8 cellular contexts compared by ENCODE assay signal in genomic region chr12:107320929-107321618, GRCh38.
A peak's percentile ranks its signal among the peaks of the same experiment; 100 is the strongest.
DNase-seq lines count a peak whose midpoint lies in the region; ATAC-seq and TF ChIP-seq lines count a peak whose summit lies in the region.

No MANE protein-coding gene starts in this region.

- no peaks in the 10 kb centered on the region for H3K9me3 ChIP-seq in subcutaneous abdominal adipose tissue (ENCODE audit: control insufficient read depth in 5 of 5, low read length in 5 of 5)

- intact Hi-C loops in natural killer cell (cut with micrococcal nuclease), result loop anchor here (1.0 to 10.0 kb wide), 3 partner anchors 12 to 284 kb away; no protein-coding TSS in a partner anchor

- ATAC-seq in effector memory CD8-positive, alpha-beta T cell (replicated peaks), result peak; percentile 30
- peak; percentile 7 to 28 (median 9) for ATAC-seq in natural killer cell
- ATAC-seq in GM21381 (IDR thresholded peaks at IDR 0.05; ENCODE audit: unreplicated experiment), result no peak

- peak overlapping the region; percentile 96 to 97 for H3K4me3 Mint-ChIP-seq in effector memory CD8-positive, alpha-beta T cell
- peak overlapping the region; percentile 92 for H3K4me3 Mint-ChIP-seq in natural killer cell

- peaks cover 20% of the 10 kb centered on the region for H3K36me3 Mint-ChIP-seq in effector memory CD8-positive, alpha-beta T cell (ENCODE audit: insufficient read depth)
- H3K36me3 Mint-ChIP-seq in natural killer cell, result no peaks in the 10 kb centered on the region

- H3K9ac ChIP-seq in subcutaneous abdominal adipose tissue (ENCODE audit: low read length in 5 of 5), result no peak overlapping the region

- TF ChIP-seq CTCF in natural killer cell (IDR thresholded peaks at IDR 0.05), result no peak

- no peaks in the 10 kb centered on the region for H3K36me3 ChIP-seq in subcutaneous abdominal adipose tissue (ENCODE audit: control insufficient read depth in 5 of 5, insufficient read depth in 5 of 5, low read length in 5 of 5)

- H3K9me3 Mint-ChIP-seq in effector memory CD8-positive, alpha-beta T cell, result no peaks in the 10 kb centered on the region
- no peaks in the 10 kb centered on the region for H3K9me3 Mint-ChIP-seq in natural killer cell

- peak overlapping the region; percentile 91 to 94 for H3K27ac Mint-ChIP-seq in effector memory CD8-positive, alpha-beta T cell
- H3K27ac Mint-ChIP-seq in natural killer cell, result peak overlapping the region; percentile 78 to 94

- peaks cover 0 to 43% (median 40%) of the 10 kb centered on the region in 5 donors for H3K4me1 ChIP-seq in subcutaneous abdominal adipose tissue (ENCODE audit: control insufficient read depth in 5 of 5, insufficient read depth in 5 of 5, low read length in 5 of 5)

- DNase-seq in NCI-H510A treated with DMSO at 0.1 percent for 48 hours (lab: John Stamatoyannopoulos, UW) (peak; percentile 11), NCI-H510A (lab: John Stamatoyannopoulos, UW) (no peak), natural killer cell (peak; percentile 41), COLO668 (lab: John Stamatoyannopoulos, UW; ENCODE audit: unreplicated experiment) (no peak)
- DNase-seq in activated CD4-positive, alpha-beta T cell treated with anti-CD3 and anti-CD28 coated beads, Interleukin-2, amount 50 U/mL, for 48 hours, result peak; percentile 72 to 80
- DNase-seq in effector memory CD8-positive, alpha-beta T cell, result peak; percentile 45 to 52 (median 49)

- peak overlapping the region; percentile 48 to 73 (median 56) for H3K4me3 ChIP-seq in subcutaneous abdominal adipose tissue (ENCODE audit: low read depth in 1 of 5, low read length in 5 of 5)

- H3K27ac ChIP-seq in subcutaneous abdominal adipose tissue (ENCODE audit: low read depth, low read length), result no peak overlapping the region

- peaks cover 13 to 14% of the 10 kb centered on the region in 2 donors for H3K27me3 Mint-ChIP-seq in effector memory CD8-positive, alpha-beta T cell
- no peaks in the 10 kb centered on the region for H3K27me3 Mint-ChIP-seq in natural killer cell (ENCODE audit: low read depth in 2 of 2)

- peaks cover 29 to 34% of the 10 kb centered on the region in 2 donors for H3K4me1 Mint-ChIP-seq in effector memory CD8-positive, alpha-beta T cell (ENCODE audit: low read depth in 2 of 2)
- peaks cover 37 to 61% of the 10 kb centered on the region in 2 donors for H3K4me1 Mint-ChIP-seq in natural killer cell

- peaks cover 18 to 44% (median 34%) of the 10 kb centered on the region in 5 donors for H3K27me3 ChIP-seq in subcutaneous abdominal adipose tissue (ENCODE audit: control insufficient read depth in 5 of 5, insufficient read depth in 4 of 5, low read length in 5 of 5)

Comparison
In these comparisons a context has a peak if more than half of its experiments do, and no peak if none do; other contexts are left out.
1. DNase-seq: peak in NCI-H510A treated with DMSO at 0.1 percent for 48 hours (single experiment), activated CD4-positive, alpha-beta T cell treated with anti-CD3 and anti-CD28 coated beads, Interleukin-2, amount 50 U/mL, for 48 hours (2 of 2), effector memory CD8-positive, alpha-beta T cell (3 of 3) and natural killer cell (single experiment); none in NCI-H510A (single experiment) and COLO668 (single experiment).